In genomic region chr5:395921-396714, GRCh38 we compare ENCODE assay signal across 16 cellular contexts. TPM values are rescaled to one million over a fixed set of nuclear protein-coding genes. Genes with fewer than 3 reads are reported as not detected.
DNase-seq lines count a peak whose midpoint lies in the region; ATAC-seq and TF ChIP-seq lines count a peak whose summit lies in the region.
"Had no signal": no experiment of that assay in that cellular context is flagged by ENCODE, and none has a peak within 500 bp of the region (broad histone marks: within the 10 kb centered on the region; RNA-seq: fewer than 3 reads in every experiment).

No MANE protein-coding gene starts in this region.

- H3K27ac ChIP-seq in SK-N-SH (ENCODE audit: low read depth in 2 of 2, low read length in 1 of 2) (no peak overlapping the region; a peak in 1 of 4 replicates), RWPE2 (ENCODE audit: poor library complexity, severe bottlenecking) (no peak overlapping the region), fibroblast of lung (ENCODE audit: insufficient read depth, low read length) (peak overlapping the region; percentile 94), smooth muscle cell (ENCODE audit: low read depth) (peak overlapping the region; percentile 99), mammary epithelial cell (ENCODE audit: insufficient read depth, low read depth, low read length) (no peak overlapping the region)
- H3K27ac ChIP-seq: cardiac muscle cell had no signal

- H3K36me3 ChIP-seq in SK-N-SH (replicated peaks in 1 of 2; ENCODE audit: control insufficient read depth in 1 of 2, insufficient read depth in 2 of 2, low read length in 1 of 2) (no peaks in the 10 kb centered on the region), RWPE2 (ENCODE audit: low read depth) (no peaks in the 10 kb centered on the region), fibroblast of lung (ENCODE audit: control insufficient read depth, insufficient read depth, low read length) (peaks cover 1% of the 10 kb centered on the region), smooth muscle cell (ENCODE audit: low read depth) (no peaks in the 10 kb centered on the region), mammary epithelial cell (ENCODE audit: insufficient read depth, low read length) (no peaks in the 10 kb centered on the region)
- H3K36me3 ChIP-seq: cardiac muscle cell, HAP-1 had no signal

- H3K4me3 ChIP-seq in SK-N-SH (ENCODE audit: low read depth in 2 of 2, low read length in 1 of 2) (no peak overlapping the region), RWPE2 (ENCODE audit: severe bottlenecking) (no peak overlapping the region), fibroblast of lung (replicated peaks in 1 of 4; ENCODE audit: control extremely low read depth in 1 of 4, insufficient read depth in 1 of 4, low read depth in 3 of 4, low read length in 4 of 4) (no peak overlapping the region), smooth muscle cell (no peak overlapping the region), mammary epithelial cell (replicated peaks in 1 of 3; ENCODE audit: insufficient read depth in 1 of 3, low read depth in 2 of 3, low read length in 3 of 3) (no peak overlapping the region)
- H3K4me3 ChIP-seq: cardiac muscle cell, GM12878, HAP-1 had no signal

- TF ChIP-seq CTCF in SK-N-SH (IDR thresholded peaks at IDR 0.05) (no peak), RWPE2 (IDR thresholded peaks at IDR 0.05; ENCODE audit: poor library complexity, severe bottlenecking) (no peak), fibroblast of lung (conservative IDR thresholded peaks at IDR 0.05 in 1 of 2, IDR thresholded peaks at IDR 0.05 in 1 of 2; ENCODE audit: low read depth in 1 of 2, low read length in 2 of 2) (no peak), smooth muscle cell (IDR thresholded peaks at IDR 0.05; ENCODE audit: borderline replicate concordance, insufficient read depth, poor library complexity, severe bottlenecking) (no peak), mammary epithelial cell (conservative IDR thresholded peaks at IDR 0.05 in 1 of 2, IDR thresholded peaks at IDR 0.05 in 1 of 2; ENCODE audit: extremely low read depth in 1 of 2, insufficient read depth in 1 of 2, low read depth in 1 of 2, low read length in 2 of 2) (no peak)

- no peak overlapping the region for H3K4me2 ChIP-seq in SK-N-SH
- no peak overlapping the region for H3K4me2 ChIP-seq in fibroblast of lung (ENCODE audit: extremely low read depth, insufficient read depth, low read length)
- H3K4me2 ChIP-seq in smooth muscle cell: peak overlapping the region; percentile 47
- no peak overlapping the region for H3K4me2 ChIP-seq in mammary epithelial cell (ENCODE audit: insufficient read depth, low read depth, low read length)

- intact Hi-C loops in mammary epithelial cell (cut with micrococcal nuclease): no loop called here

- in situ Hi-C loops in mammary epithelial cell (cut with MboI; ENCODE audit: low sequenced_read_pairs in 2 of 2): no loop called here

- H3K79me2 ChIP-seq in SK-N-SH (ENCODE audit: insufficient read depth) (no peaks in the 10 kb centered on the region), fibroblast of lung (ENCODE audit: control insufficient read depth, insufficient read depth, low read length) (peaks cover 9% of the 10 kb centered on the region), smooth muscle cell (ENCODE audit: low read depth) (no peaks in the 10 kb centered on the region), mammary epithelial cell (ENCODE audit: insufficient read depth, low read length) (no peaks in the 10 kb centered on the region)

- H4K20me1 ChIP-seq in SK-N-SH (ENCODE audit: insufficient read depth) (no peaks in the 10 kb centered on the region), fibroblast of lung (ENCODE audit: control insufficient read depth, extremely low read depth, insufficient read depth, low read length) (no peaks in the 10 kb centered on the region), smooth muscle cell (ENCODE audit: low read depth) (no peaks in the 10 kb centered on the region), mammary epithelial cell (ENCODE audit: insufficient read depth, low read length) (no peaks in the 10 kb centered on the region)

- ATAC-seq in SK-N-SH treated with all-trans-retinoic acid at 6 μM for 48 hours (no peak), RWPE2 (ENCODE audit: low read depth) (no peak)
- ATAC-seq: GM12878; HepG2; naive thymus-derived CD4-positive, alpha-beta T cell had no signal

- H2AFZ ChIP-seq in SK-N-SH (ENCODE audit: low read depth) (no peak overlapping the region), fibroblast of lung (ENCODE audit: low read length) (no peak overlapping the region), smooth muscle cell (ENCODE audit: low read depth) (no peak overlapping the region), mammary epithelial cell (ENCODE audit: low read depth, low read length) (no peak overlapping the region)

- WGBS in SK-N-SH (ENCODE audit: low lambda C conversion rate): 86% methylated on average over 19 of the region's 22 CpGs
- 92% methylated on average over 18 of the region's 22 CpGs for WGBS in smooth muscle cell (ENCODE audit: low lambda C conversion rate)
- WGBS in mammary epithelial cell (ENCODE audit: low coverage, missing lambda C conversion rate): 92% methylated on average over 16 of the region's 22 CpGs

- no peak for TF ChIP-seq RAD21 in SK-N-SH (IDR thresholded peaks at IDR 0.05; ENCODE audit: low read length)

- H3K9me2 ChIP-seq in SK-N-SH: no peaks in the 10 kb centered on the region

- H3K9ac ChIP-seq in SK-N-SH: no peak overlapping the region
- H3K9ac ChIP-seq in fibroblast of lung (ENCODE audit: insufficient read depth, low read length): peak overlapping the region; percentile 57
- H3K9ac ChIP-seq in smooth muscle cell (ENCODE audit: low read depth): peak overlapping the region; percentile 89
- H3K9ac ChIP-seq in mammary epithelial cell (ENCODE audit: insufficient read depth, low read length): no peak overlapping the region

- peaks cover 4% of the 10 kb centered on the region in 2 experiments; a peak in 2 of 4 replicates for H3K4me1 ChIP-seq in SK-N-SH (ENCODE audit: control insufficient read depth in 1 of 2, insufficient read depth in 2 of 2, low read depth in 1 of 2, low read length in 1 of 2)
- H3K4me1 ChIP-seq in RWPE2 (ENCODE audit: insufficient read depth, poor library complexity, severe bottlenecking): peaks cover 5% of the 10 kb centered on the region
- peaks cover 44% of the 10 kb centered on the region for H3K4me1 ChIP-seq in fibroblast of lung (ENCODE audit: control insufficient read depth, extremely low read depth, insufficient read depth, low read length)
- H3K4me1 ChIP-seq in smooth muscle cell (ENCODE audit: low read depth): peaks cover 26% of the 10 kb centered on the region
- H3K4me1 ChIP-seq in mammary epithelial cell (ENCODE audit: insufficient read depth, low read length): peaks cover 12% of the 10 kb centered on the region

- dilution Hi-C loops in mammary epithelial cell (cut with HindIII; ENCODE audit: low sequenced_read_pairs): no loop called here

- TF ChIP-seq EP300 in SK-N-SH (IDR thresholded peaks at IDR 0.05; ENCODE audit: borderline replicate concordance in 1 of 2, low read depth in 1 of 2, low read length in 1 of 2): no peak

- CTCF ChIA-PET in SK-N-SH (lab: Yijun Ruan, JAX): no interaction called here
- CTCF ChIA-PET in mammary epithelial cell (lab: Charles Lee; ENCODE audit: low non-redundant PET): no interaction called here

- POLR2A ChIA-PET in SK-N-SH (lab: Yijun Ruan, JAX): no interaction called here

- DNase-seq in SK-N-SH (peak; percentile 32), RWPE2 (ENCODE audit: low spot score) (peak; percentile 54), fibroblast of lung (ENCODE audit: low read depth in 2 of 2) (no peak), smooth muscle cell (lab: John Stamatoyannopoulos, UW; ENCODE audit: unreplicated experiment) (no peak), NCI-H748 (lab: John Stamatoyannopoulos, UW; ENCODE audit: unreplicated experiment) (no peak), mammary epithelial cell (no peak), NCI-H1092 (lab: John Stamatoyannopoulos, UW) (no peak)
- DNase-seq: DMS79, NCI-H187 treated with DMSO at 0.1 percent for 48 hours, small intestine had no signal

- H3F3A ChIP-seq in SK-N-SH (replicated peaks; ENCODE audit: insufficient read depth) (no peaks in the 10 kb centered on the region), smooth muscle cell (ENCODE audit: low read depth) (peaks cover 23% of the 10 kb centered on the region)

- no TSS peak for BruUV-seq in mammary epithelial cell (replicated peaks; lab: Mats Ljungman, UMichigan)

- H3K27me3 ChIP-seq in SK-N-SH (ENCODE audit: insufficient read depth) (no peaks in the 10 kb centered on the region), RWPE2 (ENCODE audit: insufficient read depth, poor library complexity, severe bottlenecking) (peaks cover 5% of the 10 kb centered on the region), fibroblast of lung (ENCODE audit: control insufficient read depth, insufficient read depth, low read length) (no peaks in the 10 kb centered on the region), smooth muscle cell (ENCODE audit: low read depth) (no peaks in the 10 kb centered on the region), mammary epithelial cell (ENCODE audit: insufficient read depth, low read length) (no peaks in the 10 kb centered on the region)
- H3K27me3 ChIP-seq: cardiac muscle cell had no signal

- H3K9me3 ChIP-seq in SK-N-SH (no peaks in the 10 kb centered on the region), RWPE2 (ENCODE audit: severe bottlenecking) (no peaks in the 10 kb centered on the region), fibroblast of lung (ENCODE audit: control insufficient read depth, insufficient read depth, low read depth, low read length) (no peaks in the 10 kb centered on the region), smooth muscle cell (replicated peaks; ENCODE audit: low read depth) (no peaks in the 10 kb centered on the region), mammary epithelial cell (replicated peaks; ENCODE audit: insufficient read depth, low read length) (no peaks in the 10 kb centered on the region)
- H3K9me3 ChIP-seq: HAP-1 had no signal

TF ChIP-seq in SK-N-SH, 30 proteins besides CTCF, POLR2A, EP300 and RAD21 (continues in another document):
- TF ChIP-seq MXI1 (IDR thresholded peaks at IDR 0.05; ENCODE audit: low read depth, low read length) (no peak), RFX5 (IDR thresholded peaks at IDR 0.05; ENCODE audit: low read length) (no peak), RCOR1 (IDR thresholded peaks at IDR 0.05; ENCODE audit: low read length) (no peak)

TF ChIP-seq in SK-N-SH treated with all-trans-retinoic acid at 6 μM for 48 hours, 23 proteins besides CTCF, POLR2A, EP300 and RAD21 (continues in another document):
- no peak for TF ChIP-seq BACH2 (CRISPR knock-in tag; IDR thresholded peaks at IDR 0.05; ENCODE audit: borderline replicate concordance)
- no peak for TF ChIP-seq RARB (CRISPR knock-in tag; IDR thresholded peaks at IDR 0.05)
- no peak for TF ChIP-seq CSDC2 (CRISPR knock-in tag; IDR thresholded peaks at IDR 0.05)

RNA-seq across cellular contexts. Expression of gene EXOC3, which starts 46.9 kb away (rescaled TPM):
- polyA plus RNA-seq in SK-N-SH (2012; rRNA removed) (23.0 and 25.7 TPM in 2 replicates), fibroblast of lung (19.9 and 24.3 TPM in 2 replicates), smooth muscle cell (22.9 and 23.6 TPM in 2 replicates), mammary epithelial cell (15.0 TPM)
- polyA plus RNA-seq in SK-N-SH (2012; cell fraction: cytosol; rRNA removed): 12.9 and 16.6 TPM in 2 replicates
- polyA plus RNA-seq in SK-N-SH (2012; cell fraction: nucleus; rRNA removed): 58.8 and 60.0 TPM in 2 replicates
- total RNA-seq in fibroblast of lung (34.5 and 36.5 TPM in 2 replicates), smooth muscle cell (22.6 and 30.5 TPM in 2 replicates), mammary epithelial cell (10 to 100 TPM; 19.5 to 41.2 TPM)
- polyA plus RNA-seq in fibroblast of lung (2012): 36.3 and 49.1 TPM in 2 replicates
- polyA minus RNA-seq in fibroblast of lung (ENCODE audit: low replicate concordance) (38.8 and 41.0 TPM in 2 replicates), mammary epithelial cell (26.2 TPM)

Comparison
In these comparisons a context has a peak if more than half of its experiments do, and no peak if none do; other contexts are left out.
1. DNase-seq: peak in SK-N-SH (single experiment) and RWPE2 (single experiment); none in fibroblast of lung (0 of 2), smooth muscle cell (single experiment), NCI-H748 (single experiment), mammary epithelial cell (single experiment) and NCI-H1092 (single experiment).
2. H3K27ac ChIP-seq: peak in fibroblast of lung (single experiment) and smooth muscle cell (single experiment); none in SK-N-SH (0 of 2), RWPE2 (single experiment) and mammary epithelial cell (single experiment).
3. H3K9ac ChIP-seq: peak in fibroblast of lung (single experiment) and smooth muscle cell (single experiment); none in SK-N-SH (single experiment) and mammary epithelial cell (single experiment).